Comparison of ENCODE assay signal across 8 cellular contexts in genomic region chr3:40309925-40310635, GRCh38. TPM values are rescaled to one million over a fixed set of nuclear protein-coding genes. Genes with fewer than 3 reads are reported as not detected.
DNase-seq lines count a peak whose midpoint lies in the region; ATAC-seq and TF ChIP-seq lines count a peak whose summit lies in the region.

No MANE protein-coding gene starts in this region.

- H3K27ac Mint-ChIP-seq in IgD-negative memory B cell (peak overlapping the region; percentile 99 to 100 (median 99)), type B pancreatic cell (peak overlapping the region; percentile 99)
- peak overlapping the region; percentile 97 for H3K27ac Mint-ChIP-seq in activated CD8-positive, alpha-beta T cell treated with anti-CD3 and anti-CD28 coated beads, Interleukin-2, amount 10 ng/mL, durations not matched to agents 7 days and 5 days

- H3K4me3 ChIP-seq in GM12864 (ENCODE audit: low read depth, low read length) (peak overlapping the region; percentile 92), esophagus squamous epithelium (peak overlapping the region; percentile 73 to 98 (median 88)), muscle layer of duodenum (ENCODE audit: low read depth in 1 of 2, low read length in 2 of 2) (peak overlapping the region; percentile 88 to 91)

- POLR2A ChIA-PET in activated CD8-positive, alpha-beta T cell treated with anti-CD3 and anti-CD28 coated beads, Interleukin-2, amount 10 ng/mL, durations not matched to agents 7 days and 5 days (lab: Charles Lee) = interaction anchor here (0.6 to 2.5 kb wide), 6 partner anchors 96 to 891 kb away, joined by 3 to 12 read pairs (median 4); partner anchors contain the start of gene CTNNB1

- H3K9me3 ChIP-seq in esophagus squamous epithelium = no peaks in the 10 kb centered on the region
- H3K9me3 ChIP-seq in muscle layer of duodenum (ENCODE audit: control insufficient read depth in 1 of 2, low read length in 2 of 2) = no peaks in the 10 kb centered on the region

- H3K4me3 Mint-ChIP-seq in IgD-negative memory B cell (peak overlapping the region; percentile 100), type B pancreatic cell (peak overlapping the region; percentile 98)
- H3K4me3 Mint-ChIP-seq in activated CD8-positive, alpha-beta T cell treated with anti-CD3 and anti-CD28 coated beads, Interleukin-2, amount 10 ng/mL, durations not matched to agents 7 days and 5 days = peak overlapping the region; percentile 100

- ATAC-seq in GM21717 (IDR thresholded peaks at IDR 0.05; ENCODE audit: unreplicated experiment) = peak; percentile 31
- ATAC-seq in activated CD8-positive, alpha-beta T cell treated with anti-CD3 and anti-CD28 coated beads, Interleukin-2, amount 10 ng/mL, durations not matched to agents 7 days and 5 days = peak; percentile 40

- whole genome bisulfite sequencing in esophagus squamous epithelium, 2 donors = 0 to 1% methylated on average over 16 to 41 of the region's 47 CpGs

- H3K36me3 Mint-ChIP-seq in IgD-negative memory B cell (no peaks in the 10 kb centered on the region), type B pancreatic cell (peaks cover 28% of the 10 kb centered on the region)
- H3K36me3 Mint-ChIP-seq in activated CD8-positive, alpha-beta T cell treated with anti-CD3 and anti-CD28 coated beads, Interleukin-2, amount 10 ng/mL, durations not matched to agents 7 days and 5 days (ENCODE audit: low read depth) = peaks cover 41% of the 10 kb centered on the region

- peaks cover 7 to 37% (median 19%) of the 10 kb centered on the region in 3 donors for H3K4me1 Mint-ChIP-seq in IgD-negative memory B cell
- peaks cover 29% of the 10 kb centered on the region for H3K4me1 Mint-ChIP-seq in activated CD8-positive, alpha-beta T cell treated with anti-CD3 and anti-CD28 coated beads, Interleukin-2, amount 10 ng/mL, durations not matched to agents 7 days and 5 days (ENCODE audit: low read depth)
- H3K4me1 Mint-ChIP-seq in type B pancreatic cell (ENCODE audit: unreplicated experiment) = peaks cover 18% of the 10 kb centered on the region

- H3K4me1 ChIP-seq in esophagus squamous epithelium (peaks cover 8 to 50% (median 21%) of the 10 kb centered on the region in 3 donors), muscle layer of duodenum (ENCODE audit: control insufficient read depth in 1 of 2, insufficient read depth in 2 of 2, low read length in 2 of 2) (peaks cover 19 to 39% of the 10 kb centered on the region in 2 donors)

- CTCF ChIA-PET in activated CD8-positive, alpha-beta T cell treated with anti-CD3 and anti-CD28 coated beads, Interleukin-2, amount 10 ng/mL, durations not matched to agents 7 days and 5 days (lab: Charles Lee) = interaction anchor here (1.0 to 11.4 kb wide), 3 partner anchors 9 to 117 kb away, joined by 5 to 127 read pairs (median 7); no protein-coding TSS in a partner anchor

- H3K27me3 ChIP-seq in esophagus squamous epithelium = no peaks in the 10 kb centered on the region
- no peaks in the 10 kb centered on the region for H3K27me3 ChIP-seq in muscle layer of duodenum (ENCODE audit: low read depth, low read length)

- TF ChIP-seq CTCF in GM12864 (IDR thresholded peaks at IDR 0.05; ENCODE audit: low read depth, low read length, missing control alignments) (no peak), esophagus squamous epithelium (IDR thresholded peaks at IDR 0.05) (no peak), type B pancreatic cell (conservative IDR thresholded peaks at IDR 0.05) (no peak)

- TF ChIP-seq POLR2A in esophagus squamous epithelium (IDR thresholded peaks at IDR 0.05) = no peak

- H3K9me3 Mint-ChIP-seq in IgD-negative memory B cell (no peaks in the 10 kb centered on the region), type B pancreatic cell (no peaks in the 10 kb centered on the region)
- H3K9me3 Mint-ChIP-seq in activated CD8-positive, alpha-beta T cell treated with anti-CD3 and anti-CD28 coated beads, Interleukin-2, amount 10 ng/mL, durations not matched to agents 7 days and 5 days (ENCODE audit: insufficient read depth) = no peaks in the 10 kb centered on the region

- intact Hi-C loops in esophagus squamous epithelium (cut with DNase I) = no loop called here

- H3K27me3 Mint-ChIP-seq in IgD-negative memory B cell (no peaks in the 10 kb centered on the region), type B pancreatic cell (no peaks in the 10 kb centered on the region)
- H3K27me3 Mint-ChIP-seq in activated CD8-positive, alpha-beta T cell treated with anti-CD3 and anti-CD28 coated beads, Interleukin-2, amount 10 ng/mL, durations not matched to agents 7 days and 5 days (ENCODE audit: low read depth) = no peaks in the 10 kb centered on the region

- DNase-seq in GM12864 (ENCODE audit: low read depth) (no peak), esophagus squamous epithelium (lab: John Stamatoyannopoulos, UW) (no peak), type B pancreatic cell (ENCODE audit: extremely low spot score, unreplicated experiment) (peak; percentile 78), GF-D8 (lab: John Stamatoyannopoulos, UW) (no peak)
- peak; percentile 46 for DNase-seq in activated CD8-positive, alpha-beta T cell treated with anti-CD3 and anti-CD28 coated beads, Interleukin-2, amount 10 ng/mL, durations not matched to agents 7 days and 5 days

- peaks cover 0 to 36% (median 5%) of the 10 kb centered on the region in 3 donors for H3K36me3 ChIP-seq in esophagus squamous epithelium
- peaks cover 24 to 26% of the 10 kb centered on the region in 2 donors for H3K36me3 ChIP-seq in muscle layer of duodenum (ENCODE audit: control insufficient read depth in 1 of 2, insufficient read depth in 2 of 2, low read length in 2 of 2)

- H3K27ac ChIP-seq in esophagus squamous epithelium (peak overlapping the region; percentile 90 to 98 (median 94)), muscle layer of duodenum (ENCODE audit: low read length) (peak overlapping the region; percentile 93)

RNA-seq across cellular contexts. Expression of gene EIF1B, which starts 0.6 kb away (rescaled TPM):
- polyA plus RNA-seq in IgD-negative memory B cell = 84.0 TPM
- total RNA-seq in activated CD8-positive, alpha-beta T cell treated with anti-CD3 and anti-CD28 coated beads, Interleukin-2, amount 10 ng/mL, durations not matched to agents 7 days and 5 days = 10 to 100 TPM; 33.1 to 33.2 TPM
- total RNA-seq in esophagus squamous epithelium (10 to 100 TPM in 2 of 4 donors, 1 to 10 TPM in 2; 6.7 to 22.1 (median 9.3) TPM), type B pancreatic cell (ENCODE audit: low replicate concordance) (55.2 and 81.8 TPM in 2 replicates)

Comparison
In these comparisons a context has a peak if more than half of its experiments do, and no peak if none do; other contexts are left out.
1. DNase-seq: peak in activated CD8-positive, alpha-beta T cell treated with anti-CD3 and anti-CD28 coated beads, Interleukin-2, amount 10 ng/mL, durations not matched to agents 7 days and 5 days (single experiment) and type B pancreatic cell (single experiment); none in GM12864 (single experiment), esophagus squamous epithelium (single experiment) and GF-D8 (single experiment).
2. Peak in every context shown above with its lines, with median percentiles within 50 percentile points of each other: H3K4me3 ChIP-seq, H3K27ac Mint-ChIP-seq and H3K4me3 Mint-ChIP-seq.